Comparison of ENCODE assay signal across 25 cellular contexts in genomic region chr12:42278116-42278485, GRCh38.
"Had no signal": no experiment of that assay in that cellular context is flagged by ENCODE, and none has a peak within 500 bp of the region (broad histone marks: within the 10 kb centered on the region; RNA-seq: fewer than 3 reads in every experiment).

No MANE protein-coding gene starts in this region.

- H3K9me3 Mint-ChIP-seq: dendritic cell treated with granulocyte-macrophage colony-stimulating factor and Interleukin-4, amounts not matched to agents 40 ng/mL and 50 ng/mL, for 4 days had no signal

- FAIRE-seq: frontal cortex, kidney had no signal

- H3K27ac Mint-ChIP-seq: dendritic cell treated with granulocyte-macrophage colony-stimulating factor and Interleukin-4, amounts not matched to agents 40 ng/mL and 50 ng/mL, for 4 days; effector memory CD8-positive, alpha-beta T cell; endodermal cell had no signal

- H3K36me3 ChIP-seq: colonic mucosa, esophagus squamous epithelium, gastroesophageal sphincter, heart right ventricle, left lung, lower lobe of right lung had no signal

- DNase-seq: colonic mucosa; cortex of kidney; effector CD8-positive, alpha-beta T cell; effector memory CD8-positive, alpha-beta T cell; endodermal cell; erythroblast; esophagus squamous epithelium; foreskin keratinocyte; glutamatergic neuron; heart right ventricle; hippocampal formation; islet precursor cell; kidney; left cardiac atrium; left lung; left ventricle myocardium superior; lower lobe of right lung; mesenchymal stem cell; mucosa of descending colon; naive B cell had no signal

- H3K36me3 Mint-ChIP-seq: mesothelial cell of epicardium, naive B cell had no signal

- H3K4me3 ChIP-seq: colonic mucosa, esophagus squamous epithelium, gastroesophageal sphincter, heart right ventricle, left lung, lower lobe of right lung, mucosa of descending colon had no signal

- H3K27ac ChIP-seq: colonic mucosa, epithelial cell of prostate, esophagus squamous epithelium, foreskin keratinocyte, gastroesophageal sphincter, heart right ventricle, left lung, lower lobe of right lung had no signal

- H3K4me1 ChIP-seq: colonic mucosa, esophagus squamous epithelium, foreskin keratinocyte, gastroesophageal sphincter, left lung, lower lobe of right lung had no signal

- H3K9me3 ChIP-seq: colonic mucosa, gastroesophageal sphincter, heart right ventricle, left lung, lower lobe of right lung, mucosa of descending colon had no signal

- H3K4me3 Mint-ChIP-seq: dendritic cell treated with granulocyte-macrophage colony-stimulating factor and Interleukin-4, amounts not matched to agents 40 ng/mL and 50 ng/mL, for 4 days; effector memory CD8-positive, alpha-beta T cell; endodermal cell; mesothelial cell of epicardium; naive B cell had no signal

- H3K27me3 Mint-ChIP-seq: naive B cell had no signal

- H3K27me3 ChIP-seq: colonic mucosa, esophagus squamous epithelium, gastroesophageal sphincter, heart right ventricle, left lung had no signal
